Comparison of ENCODE assay signal across 6 cellular contexts in the genomic region with DNA sequence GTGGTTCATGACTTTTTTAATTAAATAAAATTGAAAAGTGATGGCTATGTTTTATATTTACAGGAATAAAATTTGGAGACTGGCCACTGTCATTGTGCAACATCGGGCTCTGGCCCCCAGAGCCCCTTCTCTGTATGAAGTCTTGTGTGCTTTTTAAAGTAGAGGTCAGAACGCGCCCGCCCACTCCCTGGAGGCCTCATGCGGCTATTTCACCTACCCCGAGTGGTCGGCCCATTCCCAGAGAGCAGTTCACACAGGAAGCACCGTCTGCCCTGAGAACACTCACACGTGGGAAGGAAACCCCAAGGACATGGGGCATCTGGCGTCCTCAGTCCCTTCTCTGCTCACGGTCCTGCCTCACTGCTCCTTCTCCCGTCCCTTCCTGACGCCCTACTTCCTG.
"Had no signal": no experiment of that assay in that cellular context is flagged by ENCODE, and none has a peak within 500 bp of the region (broad histone marks: within the 10 kb centered on the region; RNA-seq: fewer than 3 reads in every experiment).

No MANE protein-coding gene starts in this region.

- DNase-seq: GM23248, GOT3, H9, HCEC 1CT, IMR-90 had no signal

- ATAC-seq: K562 had no signal

- H3K4me3 ChIP-seq: GM23248, K562 had no signal

- H3K27ac ChIP-seq: GM23248 had no signal
